Comparison of ENCODE assay signal across 15 cellular contexts in genomic region chr2:173614265-173614930, GRCh38.
A peak's percentile ranks its signal among the peaks of the same experiment; 100 is the strongest.
DNase-seq lines count a peak whose midpoint lies in the region; ATAC-seq, FAIRE-seq and TF ChIP-seq lines count a peak whose summit lies in the region.
"Had no signal": no experiment of that assay in that cellular context is flagged by ENCODE, and none has a peak within 500 bp of the region (broad histone marks: within the 10 kb centered on the region; RNA-seq: fewer than 3 reads in every experiment).

No MANE protein-coding gene starts in this region.

- no TSS peak for BruUV-seq in K562 (replicated peaks; lab: Mats Ljungman, UMichigan)

- H3K4me2 ChIP-seq in K562 (ENCODE audit: insufficient read depth, low read length), result no peak overlapping the region
- H3K4me2 ChIP-seq: BLaER1 had no signal

- no peak overlapping the region for H3K9ac ChIP-seq in K562 (ENCODE audit: insufficient read depth in 1 of 2, low read depth in 2 of 2, low read length in 2 of 2)
- H3K9ac ChIP-seq: BLaER1, GM23248 had no signal

- H3K9me1 ChIP-seq in K562 (ENCODE audit: control insufficient read depth, insufficient read depth, low read length), result no peaks in the 10 kb centered on the region

- TF ChIP-seq POLR2A in K562 (conservative IDR thresholded peaks at IDR 0.05), result no peak

- H3K4me3 ChIP-seq in HEK293 (ENCODE audit: low read depth, low read length) (no peak overlapping the region), K562 (no peak overlapping the region), WERI-Rb-1 (ENCODE audit: low read depth, low read length) (no peak overlapping the region)
- H3K4me3 ChIP-seq: BLaER1, GM23248 had no signal

- TF ChIP-seq EP300 in K562 (IDR thresholded peaks at IDR 0.05; ENCODE audit: low read length), result no peak

- peaks cover 7% of the 10 kb centered on the region for H3K27me3 Mint-ChIP-seq in nephron (ENCODE audit: low read depth)

- peak overlapping the region; percentile 13 to 75 (median 25) for H3K27ac Mint-ChIP-seq in nephron

- H3K27me3 ChIP-seq in K562 (ENCODE audit: control insufficient read depth in 2 of 2, insufficient read depth in 2 of 2, low read length in 2 of 2), result peaks cover 10 to 13% of the 10 kb centered on the region in 2 experiments
- no peaks in the 10 kb centered on the region for H3K27me3 ChIP-seq in WERI-Rb-1 (ENCODE audit: insufficient read depth, low read depth, severe bottlenecking)
- H3K27me3 ChIP-seq: BLaER1 had no signal

- DNase-seq in LoVo (ENCODE audit: low spot score) (peak; percentile 1), K562 (ENCODE audit: extremely low read depth in 1 of 4, low spot score in 3 of 4) (no peak), WERI-Rb-1 (no peak), NCI-H2107 (lab: John Stamatoyannopoulos, UW) (no peak)
- DNase-seq: 8988T, AML-193, DMS53, GM23248 had no signal

- POLR2A ChIA-PET in HEK293 (lab: Yijun Ruan, JAX), result no interaction called here
- POLR2A ChIA-PET in K562 (lab: Yijun Ruan, JAX), result no interaction called here

- no peaks in the 10 kb centered on the region for H3K4me1 ChIP-seq in HEK293 (ENCODE audit: control insufficient read depth, insufficient read depth, low read length)
- H3K4me1 ChIP-seq in K562 (replicated peaks in 1 of 2; ENCODE audit: control insufficient read depth in 2 of 2, insufficient read depth in 2 of 2, low read length in 2 of 2), result no peaks in the 10 kb centered on the region
- H3K4me1 ChIP-seq: BLaER1 had no signal

- H3K36me3 ChIP-seq in HEK293 (ENCODE audit: control insufficient read depth in 2 of 2, insufficient read depth in 1 of 2, low read length in 2 of 2), result no peaks in the 10 kb centered on the region
- no peaks in the 10 kb centered on the region for H3K36me3 ChIP-seq in K562 (ENCODE audit: control insufficient read depth, insufficient read depth, low read length)
- no peaks in the 10 kb centered on the region for H3K36me3 ChIP-seq in WERI-Rb-1
- H3K36me3 ChIP-seq: BLaER1 had no signal

- CTCF ChIA-PET in HEK293 (lab: Yijun Ruan, JAX), result interaction anchor here (1.0 kb wide), 1 partner anchor 30 kb away, joined by 3 read pairs; no protein-coding TSS in a partner anchor
- CTCF ChIA-PET in K562 (lab: Yijun Ruan, JAX; ENCODE audit: low intra/inter-chr PET ratio), result no interaction called here

- H3K27ac ChIP-seq in HEK293 (ENCODE audit: extremely low read depth, low read depth, low read length) (no peak overlapping the region), K562 (ENCODE audit: extremely low read depth, low read depth, low read length) (no peak overlapping the region), WERI-Rb-1 (no peak overlapping the region)
- H3K27ac ChIP-seq: BLaER1, GM23248 had no signal

- TF ChIP-seq RAD21 in K562 (CRISPR knock-in tag; conservative IDR thresholded peaks at IDR 0.05 in 1 of 2, IDR thresholded peaks at IDR 0.05 in 1 of 2), result no peak

- no peak overlapping the region for H2AFZ ChIP-seq in K562 (ENCODE audit: low read depth, low read length)
- H2AFZ ChIP-seq: GM23248 had no signal

- no peak for ATAC-seq in K562
- ATAC-seq in GM21619 (IDR thresholded peaks at IDR 0.05; ENCODE audit: unreplicated experiment), result no peak
- ATAC-seq: HCT116 had no signal

- no peaks in the 10 kb centered on the region for H3K79me2 ChIP-seq in K562 (ENCODE audit: control insufficient read depth, insufficient read depth, low read length)

- H4K20me1 ChIP-seq in K562 (replicated peaks; ENCODE audit: control insufficient read depth, insufficient read depth, low read length), result no peaks in the 10 kb centered on the region; the same call in 1 of the 2 replicates
- H4K20me1 ChIP-seq: BLaER1 had no signal

- in situ Hi-C loops in K562 (cut with MboI), result no loop called here

- H3K4me1 Mint-ChIP-seq in nephron, result peaks cover 18% of the 10 kb centered on the region

- 3% methylated on average over 5 of the region's 5 CpGs for WGBS in K562 (ENCODE audit: insufficient coverage, low coverage, missing lambda C conversion rate)

- no peak overlapping the region for H3K4me3 Mint-ChIP-seq in nephron

- H3K36me3 Mint-ChIP-seq in nephron (ENCODE audit: low read depth), result no peaks in the 10 kb centered on the region

- TF ChIP-seq CTCF in HEK293 (tag by site-specific recombination; IDR thresholded peaks at IDR 0.05), result no peak
- no peak for TF ChIP-seq CTCF in K562 (IDR thresholded peaks at IDR 0.05 in 2 of 3, conservative IDR thresholded peaks at IDR 0.05 in 1 of 3; ENCODE audit: insufficient read depth in 2 of 3, low read depth in 1 of 3, low read length in 3 of 3)
- TF ChIP-seq CTCF in nephron (IDR thresholded peaks at IDR 0.05; ENCODE audit: unreplicated experiment in 3 of 3), result no peak
- no peak for TF ChIP-seq CTCF in WERI-Rb-1 (IDR thresholded peaks at IDR 0.05; ENCODE audit: low read depth, low read length)

- peaks cover 6% of the 10 kb centered on the region for H3K9me3 Mint-ChIP-seq in nephron

- no peak for FAIRE-seq in K562 (lab: Jason Lieb, UNC)
- FAIRE-seq: GM18507, H54 had no signal

- H3K9me3 ChIP-seq in HEK293 (ENCODE audit: control insufficient read depth, insufficient read depth, low read depth, low read length), result no peaks in the 10 kb centered on the region
- no peaks in the 10 kb centered on the region for H3K9me3 ChIP-seq in K562 (replicated peaks; ENCODE audit: control insufficient read depth, insufficient read depth, low read depth, low read length)
- peaks cover 4% of the 10 kb centered on the region for H3K9me3 ChIP-seq in WERI-Rb-1 (ENCODE audit: severe bottlenecking)
- H3K9me3 ChIP-seq: BLaER1 had no signal

- intact Hi-C loops in K562 (cut with micrococcal nuclease), result no loop called here

TF ChIP-seq in HEK293, 187 proteins besides CTCF, POLR2A, EP300 and RAD21 (continues in another document):
- no peak for TF ChIP-seq SP3 (tag by site-specific recombination; IDR thresholded peaks at IDR 0.05)
- TF ChIP-seq ZNF24 (tag by site-specific recombination; IDR thresholded peaks at IDR 0.05), result no peak
- TF ChIP-seq ZNF768 (tag by site-specific recombination; IDR thresholded peaks at IDR 0.05), result no peak
- no peak for TF ChIP-seq ZNF311 (tag by site-specific recombination; IDR thresholded peaks at IDR 0.05; ENCODE audit: borderline replicate concordance)
- TF ChIP-seq ZNF18 (tag by site-specific recombination; IDR thresholded peaks at IDR 0.05), result no peak
- no peak for TF ChIP-seq PRDM1 (tag by site-specific recombination; IDR thresholded peaks at IDR 0.05)
- TF ChIP-seq FEZF1 (tag by site-specific recombination; IDR thresholded peaks at IDR 0.05), result peak; percentile 81
- TF ChIP-seq ZNF670 (tag by site-specific recombination; IDR thresholded peaks at IDR 0.05; ENCODE audit: low read depth), result no peak

TF ChIP-seq in K562, 482 proteins besides CTCF, POLR2A, EP300 and RAD21:
- no peak for TF ChIP-seq CEBPG (CRISPR knock-in tag; IDR thresholded peaks at IDR 0.05)
- peak; percentile 74 to 76 for TF ChIP-seq CEBPG (tag; conservative IDR thresholded peaks at IDR 0.05 in 1 of 2, IDR thresholded peaks at IDR 0.05 in 1 of 2)
- no peak for TF ChIP-seq ZNF655 (CRISPR knock-in tag; IDR thresholded peaks at IDR 0.05)
- TF ChIP-seq ATF3 (IDR thresholded peaks at IDR 0.05), result 0 out of 2 replicates have a peak, but pooled peaks have one; percentile 26
- TF ChIP-seq ATF3 (CRISPR knock-in tag; conservative IDR thresholded peaks at IDR 0.05), result no peak

Comparison
In these comparisons a context has a peak if more than half of its experiments do, and no peak if none do; other contexts are left out.
1. Of the 44 proteins assayed by ChIP-seq in both K562 and HEK293: peak only in K562: none; only in HEK293: ATF2; in both: none; in neither: 43.